In the genomic region with DNA sequence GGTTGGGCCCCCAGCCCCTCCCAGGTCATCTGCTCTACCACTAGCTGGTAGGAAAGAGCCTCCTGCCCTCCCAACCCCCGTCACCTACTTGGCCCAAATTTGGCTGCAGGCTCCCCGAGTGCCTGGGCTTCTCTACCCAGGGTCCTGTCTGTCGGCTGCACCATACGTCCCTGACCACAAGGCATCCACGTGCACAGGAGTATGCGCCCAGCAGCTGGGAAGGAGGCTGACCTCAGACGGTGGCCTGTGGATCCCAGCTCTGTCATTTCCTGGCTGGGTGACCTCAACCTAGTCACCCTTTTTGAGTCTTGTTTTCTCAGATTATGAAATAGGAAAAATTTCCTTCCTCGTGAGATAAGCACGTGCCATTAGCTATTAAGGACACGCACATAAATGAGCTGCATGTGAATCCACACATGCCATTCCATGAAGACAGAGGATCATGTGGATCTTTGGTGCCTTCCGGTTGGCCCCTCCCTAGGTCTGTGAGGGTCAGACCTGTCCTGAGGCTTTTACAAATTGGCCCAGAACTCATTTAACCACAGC, we compare ENCODE assay signal across 1 cellular context.
TF ChIP-seq lines count a peak whose summit lies in the region.

No MANE protein-coding gene starts in this region.

TF ChIP-seq in HepG2, 621 proteins besides CTCF, POLR2A, EP300 and RAD21 (continued from another document):
- TF ChIP-seq, protein P1, sequence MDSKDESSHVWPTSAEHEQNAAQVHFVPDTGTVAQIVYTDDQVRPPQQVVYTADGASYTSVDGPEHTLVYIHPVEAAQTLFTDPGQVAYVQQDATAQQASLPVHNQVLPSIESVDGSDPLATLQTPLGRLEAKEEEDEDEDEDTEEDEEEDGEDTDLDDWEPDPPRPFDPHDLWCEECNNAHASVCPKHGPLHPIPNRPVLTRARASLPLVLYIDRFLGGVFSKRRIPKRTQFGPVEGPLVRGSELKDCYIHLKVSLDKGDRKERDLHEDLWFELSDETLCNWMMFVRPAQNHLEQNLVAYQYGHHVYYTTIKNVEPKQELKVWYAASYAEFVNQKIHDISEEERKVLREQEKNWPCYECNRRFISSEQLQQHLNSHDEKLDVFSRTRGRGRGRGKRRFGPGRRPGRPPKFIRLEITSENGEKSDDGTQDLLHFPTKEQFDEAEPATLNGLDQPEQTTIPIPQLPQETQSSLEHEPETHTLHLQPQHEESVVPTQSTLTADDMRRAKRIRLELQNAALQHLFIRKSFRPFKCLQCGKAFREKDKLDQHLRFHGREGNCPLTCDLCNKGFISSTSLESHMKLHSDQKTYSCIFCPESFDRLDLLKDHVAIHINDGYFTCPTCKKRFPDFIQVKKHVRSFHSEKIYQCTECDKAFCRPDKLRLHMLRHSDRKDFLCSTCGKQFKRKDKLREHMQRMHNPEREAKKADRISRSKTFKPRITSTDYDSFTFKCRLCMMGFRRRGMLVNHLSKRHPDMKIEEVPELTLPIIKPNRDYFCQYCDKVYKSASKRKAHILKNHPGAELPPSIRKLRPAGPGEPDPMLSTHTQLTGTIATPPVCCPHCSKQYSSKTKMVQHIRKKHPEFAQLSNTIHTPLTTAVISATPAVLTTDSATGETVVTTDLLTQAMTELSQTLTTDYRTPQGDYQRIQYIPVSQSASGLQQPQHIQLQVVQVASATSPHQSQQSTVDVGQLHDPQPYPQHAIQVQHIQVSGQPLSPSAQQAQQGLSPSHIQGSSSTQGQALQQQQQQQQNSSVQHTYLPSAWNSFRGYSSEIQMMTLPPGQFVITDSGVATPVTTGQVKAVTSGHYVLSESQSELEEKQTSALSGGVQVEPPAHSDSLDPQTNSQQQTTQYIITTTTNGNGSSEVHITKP (CRISPR knock-in tag; IDR thresholded peaks at IDR 0.05; ENCODE audit: low read depth): no peak
- TF ChIP-seq NFYC (CRISPR knock-in tag; IDR thresholded peaks at IDR 0.05) (no peak), SP5 (CRISPR knock-in tag; IDR thresholded peaks at IDR 0.05; ENCODE audit: borderline replicate concordance, low read depth) (no peak), ZNF629 (CRISPR knock-in tag; conservative IDR thresholded peaks at IDR 0.05) (no peak), RFX1 (IDR thresholded peaks at IDR 0.05) (no peak), NRL (CRISPR knock-in tag; IDR thresholded peaks at IDR 0.05; ENCODE audit: borderline replicate concordance) (no peak), RBM22 (optimal IDR thresholded peaks at IDR 0.05; ENCODE audit: low read length) (peak; percentile 80), CREM (IDR thresholded peaks at IDR 0.05) (no peak), CREM (CRISPR knock-in tag; IDR thresholded peaks at IDR 0.05) (no peak), ZNF143 (CRISPR knock-in tag; IDR thresholded peaks at IDR 0.05) (no peak), ADNP (CRISPR knock-in tag; IDR thresholded peaks at IDR 0.05) (no peak), PAF1 (CRISPR knock-in tag; IDR thresholded peaks at IDR 0.05) (0 out of 2 replicates have a peak, but pooled peaks have one; percentile 31), GABPA (IDR thresholded peaks at IDR 0.05; ENCODE audit: low read depth, low read length) (no peak), GABPA (CRISPR knock-in tag; IDR thresholded peaks at IDR 0.05; ENCODE audit: low read depth) (peak; percentile 26; the same call in 1 of the 2 replicates), ZNF781 (CRISPR knock-in tag; IDR thresholded peaks at IDR 0.05; ENCODE audit: borderline replicate concordance, not compliant biosample characterization) (no peak), RARA (CRISPR knock-in tag; IDR thresholded peaks at IDR 0.05) (no peak)
- TF ChIP-seq, protein P2, sequence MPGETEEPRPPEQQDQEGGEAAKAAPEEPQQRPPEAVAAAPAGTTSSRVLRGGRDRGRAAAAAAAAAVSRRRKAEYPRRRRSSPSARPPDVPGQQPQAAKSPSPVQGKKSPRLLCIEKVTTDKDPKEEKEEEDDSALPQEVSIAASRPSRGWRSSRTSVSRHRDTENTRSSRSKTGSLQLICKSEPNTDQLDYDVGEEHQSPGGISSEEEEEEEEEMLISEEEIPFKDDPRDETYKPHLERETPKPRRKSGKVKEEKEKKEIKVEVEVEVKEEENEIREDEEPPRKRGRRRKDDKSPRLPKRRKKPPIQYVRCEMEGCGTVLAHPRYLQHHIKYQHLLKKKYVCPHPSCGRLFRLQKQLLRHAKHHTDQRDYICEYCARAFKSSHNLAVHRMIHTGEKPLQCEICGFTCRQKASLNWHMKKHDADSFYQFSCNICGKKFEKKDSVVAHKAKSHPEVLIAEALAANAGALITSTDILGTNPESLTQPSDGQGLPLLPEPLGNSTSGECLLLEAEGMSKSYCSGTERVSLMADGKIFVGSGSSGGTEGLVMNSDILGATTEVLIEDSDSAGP (CRISPR knock-in tag; IDR thresholded peaks at IDR 0.05; ENCODE audit: borderline replicate concordance): no peak
- TF ChIP-seq, protein P3, sequence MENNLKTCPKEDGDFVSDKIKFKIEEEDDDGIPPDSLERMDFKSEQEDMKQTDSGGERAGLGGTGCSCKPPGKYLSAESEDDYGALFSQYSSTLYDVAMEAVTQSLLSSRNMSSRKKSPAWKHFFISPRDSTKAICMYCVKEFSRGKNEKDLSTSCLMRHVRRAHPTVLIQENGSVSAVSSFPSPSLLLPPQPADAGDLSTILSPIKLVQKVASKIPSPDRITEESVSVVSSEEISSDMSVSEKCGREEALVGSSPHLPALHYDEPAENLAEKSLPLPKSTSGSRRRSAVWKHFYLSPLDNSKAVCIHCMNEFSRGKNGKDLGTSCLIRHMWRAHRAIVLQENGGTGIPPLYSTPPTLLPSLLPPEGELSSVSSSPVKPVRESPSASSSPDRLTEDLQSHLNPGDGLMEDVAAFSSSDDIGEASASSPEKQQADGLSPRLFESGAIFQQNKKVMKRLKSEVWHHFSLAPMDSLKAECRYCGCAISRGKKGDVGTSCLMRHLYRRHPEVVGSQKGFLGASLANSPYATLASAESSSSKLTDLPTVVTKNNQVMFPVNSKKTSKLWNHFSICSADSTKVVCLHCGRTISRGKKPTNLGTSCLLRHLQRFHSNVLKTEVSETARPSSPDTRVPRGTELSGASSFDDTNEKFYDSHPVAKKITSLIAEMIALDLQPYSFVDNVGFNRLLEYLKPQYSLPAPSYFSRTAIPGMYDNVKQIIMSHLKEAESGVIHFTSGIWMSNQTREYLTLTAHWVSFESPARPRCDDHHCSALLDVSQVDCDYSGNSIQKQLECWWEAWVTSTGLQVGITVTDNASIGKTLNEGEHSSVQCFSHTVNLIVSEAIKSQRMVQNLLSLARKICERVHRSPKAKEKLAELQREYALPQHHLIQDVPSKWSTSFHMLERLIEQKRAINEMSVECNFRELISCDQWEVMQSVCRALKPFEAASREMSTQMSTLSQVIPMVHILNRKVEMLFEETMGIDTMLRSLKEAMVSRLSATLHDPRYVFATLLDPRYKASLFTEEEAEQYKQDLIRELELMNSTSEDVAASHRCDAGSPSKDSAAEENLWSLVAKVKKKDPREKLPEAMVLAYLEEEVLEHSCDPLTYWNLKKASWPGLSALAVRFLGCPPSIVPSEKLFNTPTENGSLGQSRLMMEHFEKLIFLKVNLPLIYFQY (CRISPR knock-in tag; IDR thresholded peaks at IDR 0.05; ENCODE audit: borderline replicate concordance): no peak
- TF ChIP-seq, protein P4, sequence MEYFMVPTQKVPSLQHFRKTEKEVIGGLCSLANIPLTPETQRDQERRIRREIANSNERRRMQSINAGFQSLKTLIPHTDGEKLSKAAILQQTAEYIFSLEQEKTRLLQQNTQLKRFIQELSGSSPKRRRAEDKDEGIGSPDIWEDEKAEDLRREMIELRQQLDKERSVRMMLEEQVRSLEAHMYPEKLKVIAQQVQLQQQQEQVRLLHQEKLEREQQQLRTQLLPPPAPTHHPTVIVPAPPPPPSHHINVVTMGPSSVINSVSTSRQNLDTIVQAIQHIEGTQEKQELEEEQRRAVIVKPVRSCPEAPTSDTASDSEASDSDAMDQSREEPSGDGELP (IDR thresholded peaks at IDR 0.05; ENCODE audit: borderline replicate concordance, low read depth): no peak
- TF ChIP-seq, protein P5, sequence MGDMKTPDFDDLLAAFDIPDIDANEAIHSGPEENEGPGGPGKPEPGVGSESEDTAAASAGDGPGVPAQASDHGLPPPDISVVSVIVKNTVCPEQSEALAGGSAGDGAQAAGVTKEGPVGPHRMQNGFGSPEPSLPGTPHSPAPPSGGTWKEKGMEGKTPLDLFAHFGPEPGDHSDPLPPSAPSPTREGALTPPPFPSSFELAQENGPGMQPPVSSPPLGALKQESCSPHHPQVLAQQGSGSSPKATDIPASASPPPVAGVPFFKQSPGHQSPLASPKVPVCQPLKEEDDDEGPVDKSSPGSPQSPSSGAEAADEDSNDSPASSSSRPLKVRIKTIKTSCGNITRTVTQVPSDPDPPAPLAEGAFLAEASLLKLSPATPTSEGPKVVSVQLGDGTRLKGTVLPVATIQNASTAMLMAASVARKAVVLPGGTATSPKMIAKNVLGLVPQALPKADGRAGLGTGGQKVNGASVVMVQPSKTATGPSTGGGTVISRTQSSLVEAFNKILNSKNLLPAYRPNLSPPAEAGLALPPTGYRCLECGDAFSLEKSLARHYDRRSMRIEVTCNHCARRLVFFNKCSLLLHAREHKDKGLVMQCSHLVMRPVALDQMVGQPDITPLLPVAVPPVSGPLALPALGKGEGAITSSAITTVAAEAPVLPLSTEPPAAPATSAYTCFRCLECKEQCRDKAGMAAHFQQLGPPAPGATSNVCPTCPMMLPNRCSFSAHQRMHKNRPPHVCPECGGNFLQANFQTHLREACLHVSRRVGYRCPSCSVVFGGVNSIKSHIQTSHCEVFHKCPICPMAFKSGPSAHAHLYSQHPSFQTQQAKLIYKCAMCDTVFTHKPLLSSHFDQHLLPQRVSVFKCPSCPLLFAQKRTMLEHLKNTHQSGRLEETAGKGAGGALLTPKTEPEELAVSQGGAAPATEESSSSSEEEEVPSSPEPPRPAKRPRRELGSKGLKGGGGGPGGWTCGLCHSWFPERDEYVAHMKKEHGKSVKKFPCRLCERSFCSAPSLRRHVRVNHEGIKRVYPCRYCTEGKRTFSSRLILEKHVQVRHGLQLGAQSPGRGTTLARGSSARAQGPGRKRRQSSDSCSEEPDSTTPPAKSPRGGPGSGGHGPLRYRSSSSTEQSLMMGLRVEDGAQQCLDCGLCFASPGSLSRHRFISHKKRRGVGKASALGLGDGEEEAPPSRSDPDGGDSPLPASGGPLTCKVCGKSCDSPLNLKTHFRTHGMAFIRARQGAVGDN (CRISPR knock-in tag; IDR thresholded peaks at IDR 0.05): peak; percentile 34; the same call in 1 of the 2 replicates
- TF ChIP-seq, protein P6, sequence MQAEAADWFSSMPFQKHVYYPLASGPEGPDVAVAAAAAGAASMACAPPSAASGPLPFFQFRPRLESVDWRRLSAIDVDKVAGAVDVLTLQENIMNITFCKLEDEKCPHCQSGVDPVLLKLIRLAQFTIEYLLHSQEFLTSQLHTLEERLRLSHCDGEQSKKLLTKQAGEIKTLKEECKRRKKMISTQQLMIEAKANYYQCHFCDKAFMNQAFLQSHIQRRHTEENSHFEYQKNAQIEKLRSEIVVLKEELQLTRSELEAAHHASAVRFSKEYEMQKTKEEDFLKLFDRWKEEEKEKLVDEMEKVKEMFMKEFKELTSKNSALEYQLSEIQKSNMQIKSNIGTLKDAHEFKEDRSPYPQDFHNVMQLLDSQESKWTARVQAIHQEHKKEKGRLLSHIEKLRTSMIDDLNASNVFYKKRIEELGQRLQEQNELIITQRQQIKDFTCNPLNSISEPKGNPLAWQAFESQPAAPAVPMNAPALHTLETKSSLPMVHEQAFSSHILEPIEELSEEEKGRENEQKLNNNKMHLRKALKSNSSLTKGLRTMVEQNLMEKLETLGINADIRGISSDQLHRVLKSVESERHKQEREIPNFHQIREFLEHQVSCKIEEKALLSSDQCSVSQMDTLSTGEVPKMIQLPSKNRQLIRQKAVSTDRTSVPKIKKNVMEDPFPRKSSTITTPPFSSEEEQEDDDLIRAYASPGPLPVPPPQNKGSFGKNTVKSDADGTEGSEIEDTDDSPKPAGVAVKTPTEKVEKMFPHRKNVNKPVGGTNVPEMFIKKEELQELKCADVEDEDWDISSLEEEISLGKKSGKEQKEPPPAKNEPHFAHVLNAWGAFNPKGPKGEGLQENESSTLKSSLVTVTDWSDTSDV (CRISPR knock-in tag; IDR thresholded peaks at IDR 0.05): no peak
- TF ChIP-seq, protein P7, sequence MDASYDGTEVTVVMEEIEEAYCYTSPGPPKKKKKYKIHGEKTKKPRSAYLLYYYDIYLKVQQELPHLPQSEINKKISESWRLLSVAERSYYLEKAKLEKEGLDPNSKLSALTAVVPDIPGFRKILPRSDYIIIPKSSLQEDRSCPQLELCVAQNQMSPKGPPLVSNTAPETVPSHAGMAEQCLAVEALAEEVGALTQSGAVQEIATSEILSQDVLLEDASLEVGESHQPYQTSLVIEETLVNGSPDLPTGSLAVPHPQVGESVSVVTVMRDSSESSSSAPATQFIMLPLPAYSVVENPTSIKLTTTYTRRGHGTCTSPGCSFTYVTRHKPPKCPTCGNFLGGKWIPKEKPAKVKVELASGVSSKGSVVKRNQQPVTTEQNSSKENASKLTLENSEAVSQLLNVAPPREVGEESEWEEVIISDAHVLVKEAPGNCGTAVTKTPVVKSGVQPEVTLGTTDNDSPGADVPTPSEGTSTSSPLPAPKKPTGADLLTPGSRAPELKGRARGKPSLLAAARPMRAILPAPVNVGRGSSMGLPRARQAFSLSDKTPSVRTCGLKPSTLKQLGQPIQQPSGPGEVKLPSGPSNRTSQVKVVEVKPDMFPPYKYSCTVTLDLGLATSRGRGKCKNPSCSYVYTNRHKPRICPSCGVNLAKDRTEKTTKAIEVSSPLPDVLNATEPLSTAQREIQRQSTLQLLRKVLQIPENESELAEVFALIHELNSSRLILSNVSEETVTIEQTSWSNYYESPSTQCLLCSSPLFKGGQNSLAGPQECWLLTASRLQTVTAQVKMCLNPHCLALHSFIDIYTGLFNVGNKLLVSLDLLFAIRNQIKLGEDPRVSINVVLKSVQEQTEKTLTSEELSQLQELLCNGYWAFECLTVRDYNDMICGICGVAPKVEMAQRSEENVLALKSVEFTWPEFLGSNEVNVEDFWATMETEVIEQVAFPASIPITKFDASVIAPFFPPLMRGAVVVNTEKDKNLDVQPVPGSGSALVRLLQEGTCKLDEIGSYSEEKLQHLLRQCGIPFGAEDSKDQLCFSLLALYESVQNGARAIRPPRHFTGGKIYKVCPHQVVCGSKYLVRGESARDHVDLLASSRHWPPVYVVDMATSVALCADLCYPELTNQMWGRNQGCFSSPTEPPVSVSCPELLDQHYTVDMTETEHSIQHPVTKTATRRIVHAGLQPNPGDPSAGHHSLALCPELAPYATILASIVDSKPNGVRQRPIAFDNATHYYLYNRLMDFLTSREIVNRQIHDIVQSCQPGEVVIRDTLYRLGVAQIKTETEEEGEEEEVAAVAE (CRISPR knock-in tag; IDR thresholded peaks at IDR 0.05; ENCODE audit: borderline replicate concordance): no peak
- TF ChIP-seq, protein P8, sequence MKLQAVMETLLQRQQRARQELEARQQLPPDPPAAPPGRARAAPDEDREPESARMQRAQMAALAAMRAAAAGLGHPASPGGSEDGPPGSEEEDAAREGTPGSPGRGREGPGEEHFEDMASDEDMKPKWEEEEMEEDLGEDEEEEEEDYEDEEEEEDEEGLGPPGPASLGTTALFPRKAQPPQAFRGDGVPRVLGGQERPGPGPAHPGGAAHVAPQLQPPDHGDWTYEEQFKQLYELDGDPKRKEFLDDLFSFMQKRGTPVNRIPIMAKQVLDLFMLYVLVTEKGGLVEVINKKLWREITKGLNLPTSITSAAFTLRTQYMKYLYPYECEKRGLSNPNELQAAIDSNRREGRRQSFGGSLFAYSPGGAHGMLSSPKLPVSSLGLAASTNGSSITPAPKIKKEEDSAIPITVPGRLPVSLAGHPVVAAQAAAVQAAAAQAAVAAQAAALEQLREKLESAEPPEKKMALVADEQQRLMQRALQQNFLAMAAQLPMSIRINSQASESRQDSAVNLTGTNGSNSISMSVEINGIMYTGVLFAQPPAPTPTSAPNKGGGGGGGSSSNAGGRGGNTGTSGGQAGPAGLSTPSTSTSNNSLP (IDR thresholded peaks at IDR 0.05; ENCODE audit: low read depth, low read length): no peak
